Comparison of ENCODE assay signal across 19 cellular contexts in the genomic region with DNA sequence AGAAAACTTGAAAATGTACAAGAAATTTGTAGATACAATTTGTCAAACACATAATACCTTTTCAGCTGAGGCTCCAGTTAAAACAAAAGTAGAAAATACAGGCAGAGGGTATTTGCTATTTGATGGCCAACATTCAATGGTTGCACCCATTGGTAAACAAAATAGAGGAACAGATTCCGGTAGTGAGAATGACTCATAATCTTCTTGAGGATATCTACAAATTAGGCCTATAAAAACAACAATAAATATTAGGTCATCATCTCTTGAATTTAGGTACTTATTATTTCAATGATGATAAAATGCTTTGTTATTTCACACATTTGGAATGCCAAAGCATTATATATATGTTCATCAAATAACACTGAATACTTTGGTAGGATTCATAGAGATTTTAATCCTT.
"Had no signal": no experiment of that assay in that cellular context is flagged by ENCODE, and none has a peak within 500 bp of the region (broad histone marks: within the 10 kb centered on the region; RNA-seq: fewer than 3 reads in every experiment).

No MANE protein-coding gene starts in this region.

- DNase-seq: activated CD4-positive, alpha-beta T cell treated with anti-CD3 and anti-CD28 coated beads, Interleukin-2, amount 50 U/mL, for 1 hour; activated naive CD4-positive, alpha-beta T cell treated with anti-CD3 and anti-CD28 coated beads, Interleukin-2, amount 50 U/mL, for 16 hours; adrenal gland; central memory CD4-positive, alpha-beta T cell; cortex of kidney; effector memory CD8-positive, alpha-beta T cell; foreskin keratinocyte; head of caudate nucleus; islet precursor cell; left lung; nucleus accumbens; right cardiac atrium; stimulated activated CD4-positive, alpha-beta T cell treated with anti-CD3 and anti-CD28 coated beads, Interleukin-2, amount 100 ng/mL, for 24 hours; stimulated activated naive CD4-positive, alpha-beta T cell; substantia nigra; trophoblast cell had no signal

- H3K4me3 ChIP-seq: adrenal gland, left lung had no signal

- FAIRE-seq: TTC549 had no signal

- H3K4me1 ChIP-seq: foreskin keratinocyte, left lung had no signal

- H3K27ac ChIP-seq: adrenal gland, foreskin keratinocyte, left lung had no signal

- H3K9me3 ChIP-seq: adrenal gland, left lung had no signal

- H3K27me3 ChIP-seq: adrenal gland, foreskin keratinocyte, left lung had no signal

- ATAC-seq: effector memory CD8-positive, alpha-beta T cell; esophagus mucosa; foreskin keratinocyte; left lung; natural killer cell treated with Interleukin-12 subunit alpha and Interleukin-12 subunit beta and Interleukin-15 and Interleukin-18, amount 100 ng/mL, for 72 hours; right cardiac atrium had no signal
